5 cellular contexts compared by ENCODE assay signal in the genomic region with DNA sequence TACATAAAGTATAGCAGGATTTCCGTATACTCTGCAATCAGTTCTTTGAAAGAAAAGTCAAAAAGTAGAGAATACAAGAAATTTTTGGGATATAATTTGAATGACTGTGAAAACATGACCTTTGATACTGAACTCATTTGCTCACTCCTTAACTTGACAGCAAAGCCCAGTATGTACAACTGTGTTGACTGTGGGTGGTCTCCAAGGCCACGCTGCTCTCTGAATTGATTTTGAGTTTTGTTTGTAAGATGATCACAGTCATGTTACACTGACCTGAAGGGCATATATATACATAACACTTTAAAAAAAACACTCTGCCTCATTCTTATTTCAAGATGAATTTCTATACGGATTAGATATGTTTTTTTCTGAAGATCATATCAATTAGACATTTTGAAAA.
"Had no signal": no experiment of that assay in that cellular context is flagged by ENCODE, and none has a peak within 500 bp of the region (broad histone marks: within the 10 kb centered on the region; RNA-seq: fewer than 3 reads in every experiment).

No MANE protein-coding gene starts in this region.

- DNase-seq: GM23248, GOT3, H7, HFFc6, IMR-90 had no signal
